27 cellular contexts compared by ENCODE assay signal in genomic region chr9:1362845-1363244, GRCh38.
"Had no signal": no experiment of that assay in that cellular context is flagged by ENCODE, and none has a peak within 500 bp of the region (broad histone marks: within the 10 kb centered on the region; RNA-seq: fewer than 3 reads in every experiment).

No MANE protein-coding gene starts in this region.

- H3K9me3 ChIP-seq: ovary, psoas muscle, right lobe of liver, sigmoid colon, stomach, thoracic aorta, thyroid gland, tibial nerve, upper lobe of left lung, vagina had no signal

- H3K4me3 ChIP-seq: neural progenitor cell, ovary, psoas muscle, right lobe of liver, sigmoid colon, stomach, thoracic aorta, thyroid gland, tibial nerve, upper lobe of left lung, vagina had no signal

- H3K36me3 Mint-ChIP-seq: natural killer cell; neural progenitor cell; stimulated activated effector memory CD8-positive, alpha-beta T cell treated with anti-CD3 and anti-CD28 coated beads, Interleukin-12 subunit alpha, Interleukin-12 subunit beta, amount 100 ng/mL, for 72 hours; stimulated activated naive B cell treated with anti-CD40 and anti-IgM and Interleukin-4, amounts not matched to agents 10 μg/mL and 1 μg/mL and 100 μg/mL, for 72 hours had no signal

- H3K27me3 ChIP-seq: neural progenitor cell, ovary, right lobe of liver, sigmoid colon, stomach, thyroid gland, tibial nerve, upper lobe of left lung, vagina had no signal

- H3K27me3 Mint-ChIP-seq: progenitor cell of endocrine pancreas; stimulated activated naive B cell treated with anti-CD40 and anti-IgM and Interleukin-4, amounts not matched to agents 10 μg/mL and 1 μg/mL and 100 μg/mL, for 72 hours; stimulated activated naive CD8-positive, alpha-beta T cell treated with anti-CD3 and anti-CD28 coated beads, Interleukin-15, Interleukin-2, amounts not matched to agents 100 ng/mL and 50 ng/mL, for 24 hours had no signal

- H3K4me3 Mint-ChIP-seq: natural killer cell; nephron; neural progenitor cell; stimulated activated effector memory CD8-positive, alpha-beta T cell treated with anti-CD3 and anti-CD28 coated beads, Interleukin-12 subunit alpha, Interleukin-12 subunit beta, amount 100 ng/mL, for 72 hours; stimulated activated naive B cell treated with anti-CD40 and anti-IgM and Interleukin-4, amounts not matched to agents 10 μg/mL and 1 μg/mL and 100 μg/mL, for 72 hours; stimulated activated naive CD8-positive, alpha-beta T cell treated with anti-CD3 and anti-CD28 coated beads, Interleukin-15, Interleukin-2, amounts not matched to agents 100 ng/mL and 50 ng/mL, for 24 hours had no signal

- DNase-seq: natural killer cell; occipital lobe; ovary; posterior cingulate gyrus; psoas muscle; right lobe of liver; sigmoid colon; small intestine; stimulated activated CD4-positive, alpha-beta T cell treated with anti-CD3 and anti-CD28 coated beads, Interleukin-15, amount 100 ng/mL, for 24 hours; stimulated activated CD4-positive, alpha-beta T cell treated with anti-CD3 and anti-CD28 coated beads, Interleukin-2, amount 100 ng/mL, for 24 hours; stimulated activated CD4-positive, alpha-beta T cell treated with anti-CD3 and anti-CD28 coated beads, Interleukin-2, amount 100 ng/mL, for 48 hours; stimulated activated CD4-positive, alpha-beta T cell treated with anti-CD3 and anti-CD28 coated beads, Interleukin-4, amount 100 ng/mL, for 24 hours; stimulated activated naive B cell treated with anti-CD40 and anti-IgM and Interleukin-4, amounts not matched to agents 10 μg/mL and 1 μg/mL and 100 μg/mL, for 72 hours; stimulated activated naive CD4-positive, alpha-beta T cell treated with Interleukin-2 at 50 U/mL for 16 hours; stomach; thyroid gland; trophoblast cell; upper lobe of left lung had no signal

- H3K4me1 Mint-ChIP-seq: natural killer cell; neural progenitor cell; stimulated activated effector memory CD8-positive, alpha-beta T cell treated with anti-CD3 and anti-CD28 coated beads, Interleukin-12 subunit alpha, Interleukin-12 subunit beta, amount 100 ng/mL, for 72 hours; stimulated activated naive B cell treated with anti-CD40 and anti-IgM and Interleukin-4, amounts not matched to agents 10 μg/mL and 1 μg/mL and 100 μg/mL, for 72 hours had no signal

- H3K4me1 ChIP-seq: neural progenitor cell, parathyroid adenoma, psoas muscle, right lobe of liver, sigmoid colon, stomach, thyroid gland, tibial nerve, upper lobe of left lung, vagina had no signal

- H3K27ac Mint-ChIP-seq: natural killer cell; nephron; neural progenitor cell; progenitor cell of endocrine pancreas; stimulated activated effector memory CD8-positive, alpha-beta T cell treated with anti-CD3 and anti-CD28 coated beads, Interleukin-12 subunit alpha, Interleukin-12 subunit beta, amount 100 ng/mL, for 72 hours; stimulated activated naive B cell treated with anti-CD40 and anti-IgM and Interleukin-4, amounts not matched to agents 10 μg/mL and 1 μg/mL and 100 μg/mL, for 72 hours; stimulated activated naive CD8-positive, alpha-beta T cell treated with anti-CD3 and anti-CD28 coated beads, Interleukin-15, Interleukin-2, amounts not matched to agents 100 ng/mL and 50 ng/mL, for 24 hours had no signal

- H3K36me3 ChIP-seq: neural progenitor cell, ovary, right lobe of liver, sigmoid colon, stomach, thoracic aorta, thyroid gland, tibial nerve, upper lobe of left lung, vagina had no signal

- H3K27ac ChIP-seq: neural progenitor cell, ovary, parathyroid adenoma, psoas muscle, right lobe of liver, sigmoid colon, stomach, thoracic aorta, thyroid gland, tibial nerve, upper lobe of left lung, vagina had no signal

- H3K9me3 Mint-ChIP-seq: neural progenitor cell; stimulated activated effector memory CD8-positive, alpha-beta T cell treated with anti-CD3 and anti-CD28 coated beads, Interleukin-12 subunit alpha, Interleukin-12 subunit beta, amount 100 ng/mL, for 72 hours; stimulated activated naive B cell treated with anti-CD40 and anti-IgM and Interleukin-4, amounts not matched to agents 10 μg/mL and 1 μg/mL and 100 μg/mL, for 72 hours; stimulated activated naive CD8-positive, alpha-beta T cell treated with anti-CD3 and anti-CD28 coated beads, Interleukin-15, Interleukin-2, amounts not matched to agents 100 ng/mL and 50 ng/mL, for 24 hours had no signal

- ATAC-seq: natural killer cell; psoas muscle; right lobe of liver; stimulated activated effector memory CD8-positive, alpha-beta T cell treated with anti-CD3 and anti-CD28 coated beads, Interleukin-12 subunit alpha, Interleukin-12 subunit beta, amount 100 ng/mL, for 72 hours; stimulated activated naive B cell treated with anti-CD40 and anti-IgM and Interleukin-4, amounts not matched to agents 10 μg/mL and 1 μg/mL and 100 μg/mL, for 72 hours had no signal
